In the genomic region with DNA sequence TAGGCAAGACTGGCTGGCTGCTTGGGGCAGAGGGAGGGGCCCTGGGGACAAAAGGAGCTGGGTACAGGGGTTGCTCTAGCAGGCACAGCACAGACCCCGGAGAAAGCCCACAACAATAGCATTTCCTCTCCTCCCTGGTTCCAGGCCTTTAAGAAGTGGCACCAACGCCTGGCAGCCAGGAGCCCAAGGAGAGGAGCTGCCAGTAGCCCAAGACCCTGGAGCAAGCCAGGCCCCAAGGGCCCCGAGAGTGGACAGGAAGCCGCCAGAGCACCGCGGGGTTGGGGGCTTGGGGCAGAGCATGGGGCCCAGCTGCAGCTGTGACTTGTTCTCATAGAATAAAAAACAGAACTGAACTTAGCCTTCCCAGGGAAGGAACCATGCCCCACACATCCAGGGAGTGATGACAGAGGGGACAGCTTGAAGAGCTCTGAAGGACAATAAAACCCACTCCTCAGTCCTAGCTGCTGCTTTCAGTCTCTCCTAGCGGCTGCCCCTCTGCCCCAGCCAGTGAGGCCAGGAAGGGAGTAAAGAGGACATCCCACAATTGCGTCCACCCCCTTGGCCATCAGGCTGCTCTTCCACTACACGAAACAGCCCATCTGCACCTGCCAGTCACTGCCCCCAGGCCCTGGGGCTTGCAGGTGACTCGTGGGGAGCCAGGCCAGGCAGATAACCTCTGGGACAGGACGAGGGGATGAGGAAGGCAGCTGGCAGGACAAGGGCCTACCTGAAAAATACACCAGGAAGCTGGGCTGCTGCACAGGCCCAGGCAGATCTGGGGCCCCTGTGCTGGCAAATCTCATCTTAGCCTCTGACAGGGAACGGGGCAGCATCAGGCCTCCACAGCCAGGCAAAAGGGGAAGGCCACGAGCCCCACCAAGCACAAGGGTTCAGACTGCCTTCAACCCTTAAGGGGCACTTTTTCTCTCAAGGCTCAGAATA, we compare ENCODE assay signal across 13 cellular contexts. TPM values are rescaled to one million over a fixed set of nuclear protein-coding genes. Genes with fewer than 3 reads are reported as not detected.
DNase-seq lines count a peak whose midpoint lies in the region; ATAC-seq and TF ChIP-seq lines count a peak whose summit lies in the region.
"Had no signal": no experiment of that assay in that cellular context is flagged by ENCODE, and none has a peak within 500 bp of the region (broad histone marks: within the 10 kb centered on the region; RNA-seq: fewer than 3 reads in every experiment).

No MANE protein-coding gene starts in this region.

- no TSS peak for BruUV-seq in PC-3 (replicated peaks; lab: Mats Ljungman, UMichigan)

- no peaks in the 10 kb centered on the region for H4K20me1 ChIP-seq in PC-3 (ENCODE audit: low read length)

- no peak for TF ChIP-seq POLR2A in suprapubic skin (IDR thresholded peaks at IDR 0.05)

- no peak for ATAC-seq in PC-3
- no peak for ATAC-seq in GM18858 (IDR thresholded peaks at IDR 0.05; ENCODE audit: unreplicated experiment)

- H3K36me3 ChIP-seq in PC-3 (ENCODE audit: low read depth, low read length): no peaks in the 10 kb centered on the region
- peaks cover 16 to 38% of the 10 kb centered on the region in 2 donors for H3K36me3 ChIP-seq in duodenal mucosa (ENCODE audit: control insufficient read depth in 1 of 2, insufficient read depth in 2 of 2, low read length in 2 of 2)
- peaks cover 41 to 51% of the 10 kb centered on the region in 2 experiments for H3K36me3 ChIP-seq in mesenchymal stem cell (ENCODE audit: control insufficient read depth in 1 of 2, insufficient read depth in 2 of 2, low read depth in 1 of 2, low read length in 2 of 2)
- peaks cover 25% of the 10 kb centered on the region for H3K36me3 ChIP-seq in suprapubic skin

- H3K9me3 ChIP-seq in PC-3 (ENCODE audit: low read length) (no peaks in the 10 kb centered on the region), duodenal mucosa (ENCODE audit: control insufficient read depth in 1 of 2, low read length in 2 of 2) (no peaks in the 10 kb centered on the region), mesenchymal stem cell (ENCODE audit: control insufficient read depth, low read length) (no peaks in the 10 kb centered on the region), suprapubic skin (no peaks in the 10 kb centered on the region)

- no peak for TF ChIP-seq EP300 in suprapubic skin (IDR thresholded peaks at IDR 0.05)

- H3K4ac ChIP-seq in mesenchymal stem cell (ENCODE audit: low read depth in 1 of 2, low read length in 2 of 2): no peak overlapping the region

- no peak overlapping the region for H3K23ac ChIP-seq in mesenchymal stem cell (ENCODE audit: low read length in 2 of 2)

- H3K4me2 ChIP-seq in PC-3 (ENCODE audit: low read length) (no peak overlapping the region), mesenchymal stem cell (ENCODE audit: low read length, poor library complexity, severe bottlenecking) (no peak overlapping the region)

- intact Hi-C loops in PC-3 (cut with micrococcal nuclease): no loop called here

- H3F3A ChIP-seq in PC-3 (ENCODE audit: low read length, unreplicated experiment): no peaks in the 10 kb centered on the region

- peak overlapping the region in 1 of 2 experiments; percentile 28 for H3K14ac ChIP-seq in mesenchymal stem cell (ENCODE audit: low read length in 2 of 2)

- no peak for DNase-seq in PC-3
- no peak for DNase-seq in mesenchymal stem cell
- no peak for DNase-seq in suprapubic skin (ENCODE audit: low spot score in 2 of 2)
- DNase-seq in occipital lobe (lab: John Stamatoyannopoulos, UW): no peak
- no peak for DNase-seq in HT-29 (ENCODE audit: low spot score)
- DNase-seq in retina: no peak
- DNase-seq: activated CD4-positive, alpha-beta T cell treated with anti-CD3 and anti-CD28 coated beads, Interleukin-2, amount 10 ng/mL, durations not matched to agents 24 days and 14 days; activated naive CD8-positive, alpha-beta T cell treated with anti-CD3 and anti-CD28 coated beads for 36 hours; CD8-positive, alpha-beta memory T cell; NCI-H69 had no signal

- H3K9ac ChIP-seq in PC-3 (ENCODE audit: low read length) (peak overlapping the region; percentile 59; the same call in 1 of the 2 replicates), duodenal mucosa (ENCODE audit: low read depth in 1 of 2, low read length in 2 of 2) (peak overlapping the region; percentile 39 to 44), mesenchymal stem cell (ENCODE audit: low read length) (peak overlapping the region; percentile 26)

- H2AFZ ChIP-seq in PC-3 (ENCODE audit: low read length): no peak overlapping the region
- H2AFZ ChIP-seq in mesenchymal stem cell (ENCODE audit: low read depth, low read length): no peak overlapping the region

- peak overlapping the region; percentile 59 to 91 for H2BK12ac ChIP-seq in mesenchymal stem cell (ENCODE audit: low read length in 2 of 2)

- H2BK5ac ChIP-seq in mesenchymal stem cell (ENCODE audit: low read depth, low read length, poor library complexity, severe bottlenecking): no peak overlapping the region

- peaks cover 4% of the 10 kb centered on the region for H3K79me1 ChIP-seq in mesenchymal stem cell (replicated peaks; ENCODE audit: low read length, poor library complexity, severe bottlenecking)

- H2BK120ac ChIP-seq in mesenchymal stem cell (ENCODE audit: low read depth, low read length): no peak overlapping the region

- H4K91ac ChIP-seq in mesenchymal stem cell (ENCODE audit: low read length): peak overlapping the region; percentile 5

- WGBS in mesenchymal stem cell: 75% methylated on average over 12 of the region's 13 CpGs
- WGBS in suprapubic skin: 65% methylated on average over 13 of the region's 13 CpGs

- CTCF ChIA-PET in PC-3 (lab: Charles Lee): no interaction called here

- peak overlapping the region; percentile 61 to 70 for H3K18ac ChIP-seq in mesenchymal stem cell (ENCODE audit: low read depth in 1 of 2, low read length in 2 of 2)

- H2AK5ac ChIP-seq in mesenchymal stem cell (ENCODE audit: low read length, severe bottlenecking): peak overlapping the region; percentile 10

- H4K8ac ChIP-seq in mesenchymal stem cell (ENCODE audit: low read length): no peak overlapping the region

- peaks cover 28% of the 10 kb centered on the region for H3K4me1 ChIP-seq in PC-3 (ENCODE audit: insufficient read depth, low read length)
- H3K4me1 ChIP-seq in duodenal mucosa (ENCODE audit: control insufficient read depth in 1 of 2, insufficient read depth in 2 of 2, low read length in 2 of 2): peaks cover 53 to 56% of the 10 kb centered on the region in 2 donors
- peaks cover 39% of the 10 kb centered on the region for H3K4me1 ChIP-seq in mesenchymal stem cell (ENCODE audit: control insufficient read depth, insufficient read depth, low read depth, low read length)
- H3K4me1 ChIP-seq in suprapubic skin: peaks cover 76% of the 10 kb centered on the region

- H3K79me2 ChIP-seq in PC-3 (ENCODE audit: low read length): no peaks in the 10 kb centered on the region

- H2BK15ac ChIP-seq in mesenchymal stem cell (ENCODE audit: low read depth, poor library complexity, severe bottlenecking): peak overlapping the region; percentile 49

- H3K27me3 ChIP-seq in PC-3 (ENCODE audit: low read length) (no peaks in the 10 kb centered on the region), duodenal mucosa (ENCODE audit: control insufficient read depth in 1 of 2, insufficient read depth in 2 of 2, low read length in 2 of 2) (no peaks in the 10 kb centered on the region), mesenchymal stem cell (ENCODE audit: control insufficient read depth in 1 of 2, insufficient read depth in 1 of 2, low read length in 2 of 2) (no peaks in the 10 kb centered on the region), suprapubic skin (no peaks in the 10 kb centered on the region)

- POLR2A ChIA-PET in PC-3 (lab: Charles Lee; ENCODE audit: unreplicated experiment): no interaction called here

- H3K27ac ChIP-seq in PC-3 (ENCODE audit: low read length): 0 out of 2 replicates have a peak overlapping the region, but pooled peaks have one; percentile 82
- peak overlapping the region; percentile 88 for H3K27ac ChIP-seq in duodenal mucosa (ENCODE audit: low read depth, low read length)
- no peak overlapping the region for H3K27ac ChIP-seq in mesenchymal stem cell (ENCODE audit: low read length, poor library complexity, severe bottlenecking)
- H3K27ac ChIP-seq in suprapubic skin: peak overlapping the region; percentile 88
- H3K27ac ChIP-seq: SK-N-MC had no signal

- H3K4me3 ChIP-seq in PC-3 (ENCODE audit: low read length) (no peak overlapping the region), duodenal mucosa (ENCODE audit: low read depth in 1 of 2, low read length in 2 of 2) (no peak overlapping the region), mesenchymal stem cell (ENCODE audit: insufficient read depth in 1 of 2, low read depth in 1 of 2, low read length in 2 of 2) (no peak overlapping the region), suprapubic skin (peak overlapping the region; percentile 5)
- H3K4me3 ChIP-seq: SK-N-MC had no signal

- no peaks in the 10 kb centered on the region for H3K9me2 ChIP-seq in PC-3 (replicated peaks; ENCODE audit: low read length)

- TF ChIP-seq CTCF in PC-3 (conservative IDR thresholded peaks at IDR 0.05; ENCODE audit: low read depth, low read length) (no peak), suprapubic skin (IDR thresholded peaks at IDR 0.05) (no peak)

RNA-seq across cellular contexts. Expression of a gene that starts 16.4 kb away (rescaled TPM):
- total RNA-seq in PC-3 (2014; rRNA removed) (13.2 and 24.8 TPM in 2 replicates), suprapubic skin (10 to 100 TPM; 35.0 to 57.5 (median 39.7) TPM), occipital lobe (27.6 TPM)
- polyA plus RNA-seq in mesenchymal stem cell (2013, experiment 1 of 2): 13.7 TPM
- polyA plus RNA-seq in mesenchymal stem cell (2013, experiment 2 of 2): 13.3 TPM
- 25.3 and 32.2 TPM in 2 replicates for total RNA-seq in HT-29 (2014; rRNA removed; shearing (Covaris generic))

RNA-seq across cellular contexts. Expression of a gene that starts 16.6 kb away (rescaled TPM):
- 6.1 and 12.9 TPM in 2 replicates for total RNA-seq in PC-3 (2014; rRNA removed)
- 23.7 TPM for polyA plus RNA-seq in mesenchymal stem cell (2013, experiment 1 of 2)
- 22.9 TPM for polyA plus RNA-seq in mesenchymal stem cell (2013, experiment 2 of 2)
- 10 to 100 TPM in 2 of 4 donors, 1 to 10 TPM in 2; 6.2 to 22.5 (median 10.2) TPM for total RNA-seq in suprapubic skin
- 15.6 TPM for total RNA-seq in occipital lobe
- 9.7 TPM in 2 replicates for total RNA-seq in HT-29 (2014; rRNA removed; shearing (Covaris generic))

RNA-seq across cellular contexts. Expression of a gene that starts 27.4 kb away (rescaled TPM):
- total RNA-seq in PC-3 (2014; rRNA removed): not detected in 2 replicates
- 0.36 TPM for polyA plus RNA-seq in mesenchymal stem cell (2013, experiment 1 of 2)
- polyA plus RNA-seq in mesenchymal stem cell (2013, experiment 2 of 2): 0.19 TPM
- total RNA-seq in suprapubic skin: 1 to 10 TPM in 2 of 4 donors, not detected in 2; 1.1 to 6.1 TPM
- not detected for total RNA-seq in occipital lobe
- total RNA-seq in HT-29 (2014; rRNA removed; shearing (Covaris generic)): not detected in 2 replicates
- total RNA-seq: activated CD4-positive, alpha-beta T cell treated with anti-CD3 and anti-CD28 coated beads, Interleukin-2, amount 10 ng/mL, durations not matched to agents 24 days and 14 days; activated naive CD8-positive, alpha-beta T cell treated with anti-CD3 and anti-CD28 coated beads for 36 hours; CD8-positive, alpha-beta memory T cell had no signal

RNA-seq across cellular contexts. Expression of a gene that starts 53.5 kb away (rescaled TPM):
- total RNA-seq in PC-3 (2014; rRNA removed) (73.5 and 76.7 TPM in 2 replicates), suprapubic skin (10 to 100 TPM; 34.7 to 52.5 (median 47.2) TPM), occipital lobe (4.2 TPM)
- 45.8 TPM for polyA plus RNA-seq in mesenchymal stem cell (2013, experiment 1 of 2)
- polyA plus RNA-seq in mesenchymal stem cell (2013, experiment 2 of 2): 47.1 TPM
- total RNA-seq in HT-29 (2014; rRNA removed; shearing (Covaris generic)): 52.8 and 54.7 TPM in 2 replicates

RNA-seq across cellular contexts. Expression of a gene that starts 58.2 kb away (rescaled TPM):
- total RNA-seq in PC-3 (2014; rRNA removed) (not detected in 2 replicates), suprapubic skin (not detected), occipital lobe (0.47 TPM)
- not detected for polyA plus RNA-seq in mesenchymal stem cell (2013, experiment 1 of 2)
- not detected for polyA plus RNA-seq in mesenchymal stem cell (2013, experiment 2 of 2)
- total RNA-seq in HT-29 (2014; rRNA removed; shearing (Covaris generic)): not detected in 2 replicates
- total RNA-seq: activated CD4-positive, alpha-beta T cell treated with anti-CD3 and anti-CD28 coated beads, Interleukin-2, amount 10 ng/mL, durations not matched to agents 24 days and 14 days; activated naive CD8-positive, alpha-beta T cell treated with anti-CD3 and anti-CD28 coated beads for 36 hours; CD8-positive, alpha-beta memory T cell had no signal
- polyA plus RNA-seq: CD8-positive, alpha-beta memory T cell had no signal
